ENCODE assay signal across 17 cellular contexts in the genomic region with DNA sequence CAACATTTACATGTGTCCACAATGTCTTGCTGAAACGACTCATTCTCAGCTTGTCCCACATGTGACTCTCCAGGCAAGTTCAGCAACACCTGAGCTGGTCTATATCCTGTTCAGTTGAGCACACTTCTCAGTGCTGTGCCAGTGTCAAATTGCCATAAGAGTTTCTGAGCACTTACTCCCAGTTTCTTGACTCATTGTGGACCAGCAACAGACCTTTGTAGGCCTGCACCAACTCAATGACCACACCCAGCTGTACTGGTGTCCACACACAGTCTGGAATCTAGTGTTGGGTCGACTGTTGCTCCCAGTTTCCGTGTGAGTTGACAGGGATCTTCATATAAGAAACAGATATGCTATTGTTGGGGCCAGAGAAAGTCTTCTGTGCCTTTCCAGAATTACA.
DNase-seq lines count a peak whose midpoint lies in the region; ATAC-seq, FAIRE-seq and TF ChIP-seq lines count a peak whose summit lies in the region.
"Had no signal": no experiment of that assay in that cellular context is flagged by ENCODE, and none has a peak within 500 bp of the region (broad histone marks: within the 10 kb centered on the region; RNA-seq: fewer than 3 reads in every experiment).

No MANE protein-coding gene starts in this region.

- H3K9me3 ChIP-seq in mucosa of rectum (ENCODE audit: control insufficient read depth in 2 of 2, low read length in 2 of 2) (no peaks in the 10 kb centered on the region), transverse colon (no peaks in the 10 kb centered on the region), upper lobe of right lung (no peaks in the 10 kb centered on the region)
- H3K9me3 ChIP-seq: Caco-2 had no signal

- no peak overlapping the region for H3K4me3 ChIP-seq in epithelial cell of esophagus (ENCODE audit: low read length)
- no peak overlapping the region for H3K4me3 ChIP-seq in mucosa of rectum (ENCODE audit: low read length in 2 of 2)
- H3K4me3 ChIP-seq in transverse colon: no peak overlapping the region
- no peak overlapping the region for H3K4me3 ChIP-seq in upper lobe of right lung

- intact Hi-C loops in transverse colon (cut with DNase I; ENCODE audit: low total_unique reads): no loop called here
- intact Hi-C loops in upper lobe of right lung (cut with DNase I): no loop called here

- DNase-seq in HTR-8/SVneo (ENCODE audit: insufficient read length, low spot score): no peak
- DNase-seq in epithelial cell of esophagus (ENCODE audit: low read depth): peak; percentile 19
- no peak for DNase-seq in transverse colon
- no peak for DNase-seq in frontal cortex (ENCODE audit: low spot score in 2 of 2)
- DNase-seq in upper lobe of right lung: no peak
- DNase-seq in RKO (ENCODE audit: low spot score): no peak
- DNase-seq: Caco-2; CD8-positive, alpha-beta T cell; DMS53; GF-D8; HCEC 1CT; HFFc6 had no signal

- no peak for TF ChIP-seq CTCF in epithelial cell of esophagus (IDR thresholded peaks at IDR 0.05; ENCODE audit: insufficient read depth, low read depth, low read length, missing control alignments)
- no peak for TF ChIP-seq CTCF in transverse colon (IDR thresholded peaks at IDR 0.05)
- no peak for TF ChIP-seq CTCF in upper lobe of right lung (IDR thresholded peaks at IDR 0.05)

- H3K36me3 ChIP-seq in mucosa of rectum (ENCODE audit: control insufficient read depth in 2 of 2, insufficient read depth in 2 of 2, low read length in 2 of 2): no peaks in the 10 kb centered on the region
- no peaks in the 10 kb centered on the region for H3K36me3 ChIP-seq in transverse colon
- H3K36me3 ChIP-seq in upper lobe of right lung: no peaks in the 10 kb centered on the region

- H3K9ac ChIP-seq in mucosa of rectum (ENCODE audit: low read depth in 1 of 2, low read length in 2 of 2): no peak overlapping the region

- H3K27me3 ChIP-seq in mucosa of rectum (ENCODE audit: control insufficient read depth in 2 of 2, insufficient read depth in 2 of 2, low read length in 2 of 2): no peaks in the 10 kb centered on the region
- no peaks in the 10 kb centered on the region for H3K27me3 ChIP-seq in transverse colon
- H3K27me3 ChIP-seq in upper lobe of right lung: no peaks in the 10 kb centered on the region

- no peak for TF ChIP-seq POLR2A in transverse colon (IDR thresholded peaks at IDR 0.05)

- TF ChIP-seq EP300 in transverse colon (IDR thresholded peaks at IDR 0.05; ENCODE audit: low read depth): no peak

- WGBS in transverse colon (ENCODE audit: low coverage in 1 of 2), 2 donors: 65 to 75% methylated on average over 3 of the region's 3 CpGs

- in situ Hi-C loops in transverse colon (cut with MboI; ENCODE audit: low pct_ligation_motif_present in 1 of 4, low pct_unique_long_range_greater_than_20kb in 1 of 4, low sequenced_read_pairs in 3 of 4): no loop called here

- no peak for ATAC-seq in upper lobe of right lung
- ATAC-seq: CD8-positive, alpha-beta T cell had no signal

- peaks cover 0 to 11% of the 10 kb centered on the region in 2 donors for H3K4me1 ChIP-seq in mucosa of rectum (ENCODE audit: control insufficient read depth in 2 of 2, insufficient read depth in 2 of 2, low read length in 2 of 2)
- peaks cover 0 to 36% (median 10%) of the 10 kb centered on the region in 4 donors for H3K4me1 ChIP-seq in transverse colon
- H3K4me1 ChIP-seq in upper lobe of right lung: peaks cover 4% of the 10 kb centered on the region
- H3K4me1 ChIP-seq: Caco-2 had no signal

- FAIRE-seq in HTR-8/SVneo (lab: Jason Lieb, UNC): peak; percentile 23
- no peak for FAIRE-seq in frontal cortex (lab: Jason Lieb, UNC)
- FAIRE-seq: GM19239, H1 had no signal

- H3K27ac ChIP-seq in mucosa of rectum (ENCODE audit: low read depth in 2 of 2, low read length in 2 of 2): peak overlapping the region; percentile 43 to 63
- H3K27ac ChIP-seq in transverse colon: peak overlapping the region; percentile 50 to 73 (median 63)
- no peak overlapping the region for H3K27ac ChIP-seq in upper lobe of right lung
- H3K27ac ChIP-seq: 22Rv1, HL-60 had no signal
